9 cellular contexts compared by ENCODE assay signal in genomic region chr7:1922071-1922869, GRCh38.
DNase-seq lines count a peak whose midpoint lies in the region; ATAC-seq and TF ChIP-seq lines count a peak whose summit lies in the region.
"Had no signal": no experiment of that assay in that cellular context is flagged by ENCODE, and none has a peak within 500 bp of the region (broad histone marks: within the 10 kb centered on the region; RNA-seq: fewer than 3 reads in every experiment).

No MANE protein-coding gene starts in this region.

- H3K4me3 ChIP-seq in HL-60 (replicated peaks; ENCODE audit: insufficient read depth, low read length), result peak overlapping the region; percentile 31
- H3K4me3 ChIP-seq in fibroblast of mammary gland (ENCODE audit: control insufficient read depth, low read depth, low read length), result peak overlapping the region; percentile 27
- no peak overlapping the region for H3K4me3 ChIP-seq in mucosa of descending colon
- H3K4me3 ChIP-seq: gastroesophageal sphincter had no signal

- H3K27ac ChIP-seq in HL-60 (replicated peaks), result peak overlapping the region; percentile 53
- H3K27ac ChIP-seq: gastroesophageal sphincter had no signal

- no peak for ATAC-seq in mucosa of descending colon
- ATAC-seq: gastroesophageal sphincter had no signal

- no peaks in the 10 kb centered on the region for H3K27me3 ChIP-seq in HL-60 (ENCODE audit: insufficient read depth, poor library complexity, severe bottlenecking)
- H3K27me3 ChIP-seq: gastroesophageal sphincter had no signal

- no peaks in the 10 kb centered on the region for H3K9me3 ChIP-seq in mucosa of descending colon
- H3K9me3 ChIP-seq: gastroesophageal sphincter had no signal

- no peaks in the 10 kb centered on the region for H3K36me3 ChIP-seq in mucosa of descending colon (ENCODE audit: low read depth)

- no peak for TF ChIP-seq CTCF in HL-60 (IDR thresholded peaks at IDR 0.05; ENCODE audit: insufficient read depth, low read length)
- TF ChIP-seq CTCF in fibroblast of mammary gland (conservative IDR thresholded peaks at IDR 0.05; ENCODE audit: control insufficient read depth, insufficient read depth, low read depth, low read length), result no peak
- no peak for TF ChIP-seq CTCF in mucosa of descending colon (IDR thresholded peaks at IDR 0.05)

- DNase-seq in HL-60 (ENCODE audit: low read depth in 1 of 2, low spot score in 1 of 2) (peak; percentile 57 to 60), fibroblast of mammary gland (ENCODE audit: low read depth) (peak; percentile 88), NCI-H1417 (lab: John Stamatoyannopoulos, UW) (no peak), mucosa of descending colon (no peak), HK-2 (ENCODE audit: unreplicated experiment) (no peak)
- peak; percentile 53 to 62 for DNase-seq in activated CD4-positive, alpha-beta T cell treated with anti-CD3 and anti-CD28 coated beads, Interleukin-2, amount 50 U/mL, for 48 hours
- DNase-seq in stimulated activated CD8-positive, alpha-beta memory T cell treated with anti-CD3 and anti-CD28 coated beads, Interleukin-7, amount 100 ng/mL, for 4 hours (ENCODE audit: low read depth in 2 of 2), result peak; percentile 26 to 55
- DNase-seq in effector CD8-positive, alpha-beta T cell (lab: John Stamatoyannopoulos, UW), result no peak

- no peaks in the 10 kb centered on the region for H3K4me1 ChIP-seq in mucosa of descending colon (ENCODE audit: low read depth)

- intact Hi-C loops in mucosa of descending colon (cut with DNase I, micrococcal nuclease), result no loop called here

Comparison
In these comparisons a context has a peak if more than half of its experiments do, and no peak if none do; other contexts are left out.
1. DNase-seq: peak in HL-60 (2 of 2), activated CD4-positive, alpha-beta T cell treated with anti-CD3 and anti-CD28 coated beads, Interleukin-2, amount 50 U/mL, for 48 hours (2 of 2), fibroblast of mammary gland (single experiment) and stimulated activated CD8-positive, alpha-beta memory T cell treated with anti-CD3 and anti-CD28 coated beads, Interleukin-7, amount 100 ng/mL, for 4 hours (2 of 2); none in NCI-H1417 (0 of 3), effector CD8-positive, alpha-beta T cell (single experiment), mucosa of descending colon (0 of 3) and HK-2 (single experiment).